Comparison of ENCODE assay signal across 32 cellular contexts in genomic region chrX:137278825-137279224, GRCh38.
"Had no signal": no experiment of that assay in that cellular context is flagged by ENCODE, and none has a peak within 500 bp of the region (broad histone marks: within the 10 kb centered on the region; RNA-seq: fewer than 3 reads in every experiment).

No MANE protein-coding gene starts in this region.

- DNase-seq: Kasumi-1, KG1, MG63, MV-4-11, NCI-H1092, NCI-H1417 treated with DMSO at 0.1 percent for 48 hours, NCI-H1694 treated with DMSO at 0.1 percent for 48 hours, NCI-H187 treated with DMSO at 0.1 percent for 48 hours, NCI-H2029, NCI-H2081 treated with DMSO at 0.1 percent for 48 hours, NCI-H2107, NCI-H2171, NCI-H226, NCI-H446 treated with DMSO at 0.1 percent for 48 hours, NCI-H510A, NCI-H524, NCI-H526, NCI-H69, NCI-H748 treated with DMSO at 0.1 percent for 48 hours, NCI-H82, OCI-M1, PC-3, Peyer's patch, Right ventricle myocardium superior, RPMI8226, SHP77 treated with DMSO at 0.1 percent for 48 hours, SK-N-SH, SW 1271, T-helper 1 cell, T-helper 2 cell had no signal

- H3K9ac ChIP-seq: SK-N-SH had no signal

- H3K9me3 ChIP-seq: MG63, Peyer's patch, SJSA1, SK-N-SH had no signal

- H3K9me3 Mint-ChIP-seq: T-helper 1 cell treated with Interleukin-12 subunit alpha and Interleukin-12 subunit beta and Interleukin-4 antibody, amounts not matched to agents 30 μg/mL and 1 μg/mL, for 36 hours had no signal

- H3K9me2 ChIP-seq: SK-N-SH had no signal

- H3K27ac ChIP-seq: Peyer's patch, SJSA1 had no signal

- H3K4me1 ChIP-seq: Peyer's patch, SJSA1 had no signal

- H3K27me3 ChIP-seq: MG63, Peyer's patch, SJSA1 had no signal

- H3K36me3 ChIP-seq: MG63, Peyer's patch, SJSA1 had no signal

- H3K4me3 ChIP-seq: MG63, Peyer's patch, SJSA1 had no signal

- H3K4me2 ChIP-seq: SK-N-SH had no signal

- H3K27ac Mint-ChIP-seq: T-helper 1 cell treated with Interleukin-12 subunit alpha and Interleukin-12 subunit beta and Interleukin-4 antibody, amounts not matched to agents 30 μg/mL and 1 μg/mL, for 36 hours had no signal

- ATAC-seq: PC-3 had no signal

- H3K4me3 Mint-ChIP-seq: T-helper 1 cell treated with Interleukin-12 subunit alpha and Interleukin-12 subunit beta and Interleukin-4 antibody, amounts not matched to agents 30 μg/mL and 1 μg/mL, for 36 hours had no signal
